ENCODE assay signal across 31 cellular contexts in the genomic region with DNA sequence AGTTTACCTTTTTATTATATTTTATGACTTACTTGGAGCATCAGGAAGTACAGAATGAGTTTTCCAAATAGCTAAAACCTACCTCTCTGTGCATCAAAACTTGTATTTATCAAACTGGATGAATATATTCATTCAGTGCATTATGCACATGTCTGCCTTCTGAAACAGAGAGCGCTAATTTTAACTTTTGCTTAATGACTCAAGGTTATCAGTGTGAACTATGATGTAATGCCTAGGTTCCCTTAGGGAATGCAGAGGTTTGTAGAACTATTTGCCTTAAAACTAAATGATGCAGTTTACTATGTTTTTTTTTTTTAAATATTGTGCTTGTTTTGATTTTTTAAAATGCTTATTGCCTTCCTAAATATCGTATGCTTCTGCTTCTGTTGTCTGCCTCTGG.
"Had no signal": no experiment of that assay in that cellular context is flagged by ENCODE, and none has a peak within 500 bp of the region (broad histone marks: within the 10 kb centered on the region; RNA-seq: fewer than 3 reads in every experiment).

No MANE protein-coding gene starts in this region.

- H3K27ac ChIP-seq: adrenal gland, ascending aorta, esophagus squamous epithelium, lower lobe of right lung, neural progenitor cell, parathyroid adenoma, psoas muscle, uterus, WERI-Rb-1 had no signal

- FAIRE-seq: small intestine had no signal

- DNase-seq: activated CD4-positive, alpha-beta T cell treated with anti-CD3 and anti-CD28 coated beads for 48 hours; activated CD4-positive, alpha-beta T cell treated with anti-CD3 and anti-CD28 coated beads, Interleukin-2, amount 50 U/mL, for 48 hours; activated CD8-positive, alpha-beta memory T cell treated with anti-CD3 and anti-CD28 coated beads for 24 hours; activated effector memory CD4-positive, alpha-beta T cell treated with anti-CD3 and anti-CD28 coated beads, Interleukin-2, amount 50 U/mL, for 16 hours; activated naive CD4-positive, alpha-beta T cell treated with anti-CD3 and anti-CD28 coated beads for 36 hours; activated naive CD8-positive, alpha-beta T cell treated with anti-CD3 and anti-CD28 coated beads for 36 hours; adrenal gland; central memory CD4-positive, alpha-beta T cell; effector CD4-positive, alpha-beta T cell; esophagus squamous epithelium; foreskin melanocyte; heart right ventricle; lower lobe of right lung; mesenchymal stem cell; natural killer cell; occipital lobe; psoas muscle; small intestine; stimulated activated CD4-positive, alpha-beta T cell treated with anti-CD3 and anti-CD28 coated beads, Interleukin-4, amount 100 ng/mL, for 24 hours; T1000; uterus; WERI-Rb-1 had no signal

- H3K4me3 Mint-ChIP-seq: activated naive CD4-positive, alpha-beta T cell treated with anti-CD3 and anti-CD28 coated beads for 36 hours; activated naive CD8-positive, alpha-beta T cell treated with anti-CD3 and anti-CD28 coated beads for 36 hours; brain; dendritic cell treated with granulocyte-macrophage colony-stimulating factor and Interleukin-4, amounts not matched to agents 40 ng/mL and 50 ng/mL, for 4 days; natural killer cell; neural progenitor cell; stimulated activated effector memory CD8-positive, alpha-beta T cell treated with anti-CD3 and anti-CD28 coated beads, Interleukin-12 subunit alpha, Interleukin-12 subunit beta, amount 100 ng/mL, for 72 hours; stimulated activated naive CD8-positive, alpha-beta T cell treated with anti-CD3 and anti-CD28 coated beads, Interleukin-15, Interleukin-2, amounts not matched to agents 100 ng/mL and 50 ng/mL, for 24 hours; type B pancreatic cell had no signal

- H2AFZ ChIP-seq: neural progenitor cell, parathyroid adenoma had no signal

- H3K27me3 Mint-ChIP-seq: brain had no signal

- H3K79me2 ChIP-seq: parathyroid adenoma had no signal

- H3K27me3 ChIP-seq: adrenal gland, ascending aorta, heart right ventricle, neural progenitor cell, uterus had no signal

- ATAC-seq: activated CD4-positive, CD25-positive, alpha-beta regulatory T cell treated with anti-CD3 and anti-CD28 coated beads, Interleukin-2, amount 50 U/mL, for 24 hours; lower lobe of right lung; natural killer cell; psoas muscle; stimulated activated effector memory CD8-positive, alpha-beta T cell treated with anti-CD3 and anti-CD28 coated beads, Interleukin-12 subunit alpha, Interleukin-12 subunit beta, amount 100 ng/mL, for 72 hours had no signal

- H3K4me3 ChIP-seq: adrenal gland, ascending aorta, esophagus squamous epithelium, heart right ventricle, lower lobe of right lung, neural progenitor cell, psoas muscle, uterus had no signal

- H3K4me1 ChIP-seq: adrenal gland, esophagus squamous epithelium, lower lobe of right lung, parathyroid adenoma, uterus had no signal

- H3K9ac ChIP-seq: neural progenitor cell, parathyroid adenoma had no signal

- H3K27ac Mint-ChIP-seq: activated naive CD4-positive, alpha-beta T cell treated with anti-CD3 and anti-CD28 coated beads for 36 hours; activated naive CD8-positive, alpha-beta T cell treated with anti-CD3 and anti-CD28 coated beads for 36 hours; brain; dendritic cell treated with granulocyte-macrophage colony-stimulating factor and Interleukin-4, amounts not matched to agents 40 ng/mL and 50 ng/mL, for 4 days; natural killer cell; neural progenitor cell; stimulated activated effector memory CD8-positive, alpha-beta T cell treated with anti-CD3 and anti-CD28 coated beads, Interleukin-12 subunit alpha, Interleukin-12 subunit beta, amount 100 ng/mL, for 72 hours; stimulated activated naive CD8-positive, alpha-beta T cell treated with anti-CD3 and anti-CD28 coated beads, Interleukin-15, Interleukin-2, amounts not matched to agents 100 ng/mL and 50 ng/mL, for 24 hours; type B pancreatic cell had no signal

- H3K36me3 Mint-ChIP-seq: activated naive CD8-positive, alpha-beta T cell treated with anti-CD3 and anti-CD28 coated beads for 36 hours; natural killer cell; stimulated activated effector memory CD8-positive, alpha-beta T cell treated with anti-CD3 and anti-CD28 coated beads, Interleukin-12 subunit alpha, Interleukin-12 subunit beta, amount 100 ng/mL, for 72 hours had no signal

- H3K4me1 Mint-ChIP-seq: activated naive CD8-positive, alpha-beta T cell treated with anti-CD3 and anti-CD28 coated beads for 36 hours; natural killer cell; stimulated activated effector memory CD8-positive, alpha-beta T cell treated with anti-CD3 and anti-CD28 coated beads, Interleukin-12 subunit alpha, Interleukin-12 subunit beta, amount 100 ng/mL, for 72 hours had no signal

- H3K4me2 ChIP-seq: neural progenitor cell had no signal

- H3K9me3 Mint-ChIP-seq: activated naive CD4-positive, alpha-beta T cell treated with anti-CD3 and anti-CD28 coated beads for 36 hours; dendritic cell treated with granulocyte-macrophage colony-stimulating factor and Interleukin-4, amounts not matched to agents 40 ng/mL and 50 ng/mL, for 4 days; stimulated activated effector memory CD8-positive, alpha-beta T cell treated with anti-CD3 and anti-CD28 coated beads, Interleukin-12 subunit alpha, Interleukin-12 subunit beta, amount 100 ng/mL, for 72 hours had no signal

- H3K9me3 ChIP-seq: adrenal gland, ascending aorta, esophagus squamous epithelium, lower lobe of right lung, psoas muscle, uterus had no signal

- H3K36me3 ChIP-seq: adrenal gland, ascending aorta, esophagus squamous epithelium, heart right ventricle, lower lobe of right lung, neural progenitor cell, uterus, WERI-Rb-1 had no signal
